In the genomic region with DNA sequence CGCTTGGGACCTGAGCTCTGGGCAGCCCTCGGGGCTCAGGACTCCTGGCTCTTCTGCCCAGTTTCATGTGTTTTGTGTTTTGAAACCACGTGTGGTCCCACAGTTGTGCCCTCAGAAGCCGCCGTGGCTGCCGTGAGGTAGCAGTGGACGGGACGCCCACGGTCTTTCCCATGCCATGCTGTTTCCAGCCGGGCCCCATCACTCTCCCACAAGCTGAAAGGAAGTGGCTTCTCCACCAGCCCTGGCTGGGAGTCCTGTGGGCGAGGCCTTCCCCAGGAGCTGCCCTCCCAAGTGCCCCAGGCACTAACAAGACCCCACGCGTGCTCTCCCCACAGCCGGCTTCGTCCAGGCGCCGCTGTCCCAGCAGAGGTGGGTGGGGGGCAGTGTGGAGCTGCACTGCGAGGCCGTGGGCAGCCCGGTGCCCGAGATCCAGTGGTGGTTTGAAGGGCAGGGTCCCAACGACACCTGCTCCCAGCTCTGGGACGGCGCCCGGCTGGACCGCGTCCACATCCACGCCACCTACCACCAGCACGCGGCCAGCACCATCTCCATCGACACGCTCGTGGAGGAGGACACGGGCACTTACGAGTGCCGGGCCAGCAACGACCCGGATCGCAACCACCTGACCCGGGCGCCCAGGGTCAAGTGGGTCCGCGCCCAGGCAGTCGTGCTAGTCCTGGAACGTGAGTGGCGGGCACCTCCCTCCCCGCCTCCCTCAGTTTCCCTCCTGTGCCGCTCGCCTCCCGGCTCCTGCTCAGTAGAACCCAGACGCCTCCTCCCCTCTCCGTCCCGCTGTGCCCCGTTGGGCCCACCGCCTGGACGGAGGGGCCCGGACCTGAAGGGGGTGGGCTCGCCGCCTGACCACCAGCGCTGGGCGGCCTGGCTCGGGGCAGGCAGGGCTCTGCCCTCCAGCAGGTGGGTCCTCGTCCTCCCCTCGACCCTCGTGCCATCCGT, we compare ENCODE assay signal across 1 cellular context.
TF ChIP-seq lines count a peak whose summit lies in the region.

No MANE protein-coding gene starts in this region.

TF ChIP-seq in IMR-90, 13 proteins besides CTCF, POLR2A, EP300 and RAD21:
- TF ChIP-seq SMC3 (IDR thresholded peaks at IDR 0.05; ENCODE audit: low read depth, low read length) = no peak
- TF ChIP-seq MAZ (IDR thresholded peaks at IDR 0.05; ENCODE audit: borderline replicate concordance, low read depth, low read length) = no peak
- TF ChIP-seq MAFK (IDR thresholded peaks at IDR 0.05; ENCODE audit: low read depth, low read length) = no peak
